33 cellular contexts compared by ENCODE assay signal in the genomic region with DNA sequence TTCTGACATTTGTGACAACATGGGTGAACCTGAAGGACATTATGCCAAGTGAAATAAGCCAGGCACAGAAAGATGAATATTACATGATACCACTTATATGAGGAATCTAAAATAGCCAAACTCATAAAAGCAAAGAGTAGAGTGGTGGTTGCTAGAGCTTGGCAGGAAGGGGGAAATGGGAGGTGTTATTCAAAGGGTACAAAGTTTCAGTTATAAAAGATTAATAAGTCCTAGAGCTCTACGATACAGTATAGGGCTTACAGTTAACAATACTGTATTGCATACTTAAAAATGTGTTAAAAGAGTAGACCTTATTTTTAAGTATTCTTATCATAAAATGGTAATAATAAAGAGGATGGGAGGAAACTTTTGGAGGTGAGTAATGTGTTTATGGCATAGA.
DNase-seq lines count a peak whose midpoint lies in the region; ATAC-seq, FAIRE-seq and TF ChIP-seq lines count a peak whose summit lies in the region.
"Had no signal": no experiment of that assay in that cellular context is flagged by ENCODE, and none has a peak within 500 bp of the region (broad histone marks: within the 10 kb centered on the region; RNA-seq: fewer than 3 reads in every experiment).

No MANE protein-coding gene starts in this region.

- no peaks in the 10 kb centered on the region for H3K9me3 ChIP-seq in mucosa of descending colon
- no peaks in the 10 kb centered on the region for H3K9me3 ChIP-seq in small intestine (ENCODE audit: control insufficient read depth, low read depth)
- no peaks in the 10 kb centered on the region for H3K9me3 ChIP-seq in adrenal gland (replicated peaks in 1 of 3)
- H3K9me3 ChIP-seq: A549; BE2C; BLaER1; BLaER1 treated with 17β-estradiol and CSF1 and Interleukin-3, amounts not matched to agents 10 nM and 100 nM; Caco-2 had no signal

- intact Hi-C loops in left colon (cut with DNase I, micrococcal nuclease) (no loop called here), mucosa of descending colon (cut with DNase I, micrococcal nuclease) (no loop called here), adrenal gland (cut with DNase I) (no loop called here)

- DNase-seq in left colon (no peak), mucosa of descending colon (no peak), small intestine (peak; percentile 48), adrenal gland (no peak)
- DNase-seq: 8988T; ACHN; AML-193; BE2C; C1 segment of cervical spinal cord; Caco-2; Calu3; CD4-positive, alpha-beta memory T cell; CD4-positive, alpha-beta T cell; CD4-positive, CD25-positive, alpha-beta regulatory T cell; CD8-positive, alpha-beta memory T cell; CD8-positive, alpha-beta T cell; COR-L47; DMS 273 treated with DMSO at 0.1 percent for 48 hours; DMS153; DMS53; DMS79; DMS79 treated with DMSO at 0.1 percent for 48 hours; DND-41; EL had no signal

- TF ChIP-seq POLR2A in adrenal gland (IDR thresholded peaks at IDR 0.05) = no peak

- no peak for FAIRE-seq in small intestine (lab: Jason Lieb, UNC)
- FAIRE-seq: A204.1, D721Med had no signal

- H3K27me3 ChIP-seq in small intestine (ENCODE audit: control insufficient read depth in 2 of 2, insufficient read depth in 2 of 2, low read length in 2 of 2) = no peaks in the 10 kb centered on the region
- H3K27me3 ChIP-seq in adrenal gland = no peaks in the 10 kb centered on the region
- H3K27me3 ChIP-seq: BE2C; BLaER1; BLaER1 treated with 17β-estradiol and CSF1 and Interleukin-3, amounts not matched to agents 10 nM and 100 nM had no signal

- WGBS in small intestine, 3 donors = 13 to 54% (median 39%) methylated on average over 1 of the region's 1 CpG
- WGBS in adrenal gland, 4 donors = 92 to 100% (median 97%) methylated on average over 1 of the region's 1 CpG

- H3K36me3 ChIP-seq in mucosa of descending colon (ENCODE audit: low read depth) = no peaks in the 10 kb centered on the region
- no peaks in the 10 kb centered on the region for H3K36me3 ChIP-seq in small intestine (ENCODE audit: control insufficient read depth in 2 of 2, insufficient read depth in 2 of 2, low read length in 2 of 2)
- no peaks in the 10 kb centered on the region for H3K36me3 ChIP-seq in adrenal gland (replicated peaks in 1 of 2)
- H3K36me3 ChIP-seq: BE2C; BLaER1; BLaER1 treated with 17β-estradiol and CSF1 and Interleukin-3, amounts not matched to agents 10 nM and 100 nM had no signal

- H3K4me1 ChIP-seq in mucosa of descending colon (ENCODE audit: low read depth) (no peaks in the 10 kb centered on the region), small intestine (ENCODE audit: control insufficient read depth in 2 of 2, insufficient read depth in 1 of 2, low read depth in 1 of 2, low read length in 1 of 2) (no peaks in the 10 kb centered on the region), adrenal gland (replicated peaks in 1 of 2) (no peaks in the 10 kb centered on the region)
- H3K4me1 ChIP-seq: A549; BE2C; BLaER1; BLaER1 treated with 17β-estradiol and CSF1 and Interleukin-3, amounts not matched to agents 10 nM and 100 nM; Caco-2 had no signal

- H3K4me3 ChIP-seq in mucosa of descending colon (no peak overlapping the region), small intestine (ENCODE audit: low read depth in 1 of 2, low read length in 2 of 2) (no peak overlapping the region), adrenal gland (no peak overlapping the region)
- H3K4me3 ChIP-seq: A549; BLaER1; BLaER1 treated with 17β-estradiol and CSF1 and Interleukin-3, amounts not matched to agents 10 nM and 100 nM had no signal

- ATAC-seq in left colon (peak; percentile 97), mucosa of descending colon (peak; percentile 77), GM21619 (IDR thresholded peaks at IDR 0.05; ENCODE audit: unreplicated experiment) (no peak), HG03095 (IDR thresholded peaks at IDR 0.05; ENCODE audit: unreplicated experiment) (no peak)
- ATAC-seq: A549; CD8-positive, alpha-beta T cell had no signal

- no peak for TF ChIP-seq CTCF in mucosa of descending colon (IDR thresholded peaks at IDR 0.05)
- no peak for TF ChIP-seq CTCF in adrenal gland (IDR thresholded peaks at IDR 0.05)

- H3K27ac ChIP-seq in small intestine (ENCODE audit: low read depth in 1 of 2, low read length in 1 of 2) = no peak overlapping the region
- no peak overlapping the region for H3K27ac ChIP-seq in adrenal gland
- H3K27ac ChIP-seq: 22Rv1; A549; BLaER1; BLaER1 treated with 17β-estradiol and CSF1 and Interleukin-3, amounts not matched to agents 10 nM and 100 nM; C4-2B had no signal

Comparison
In these comparisons a context has a peak if more than half of its experiments do, and no peak if none do; other contexts are left out.
1. ATAC-seq: peak in left colon (single experiment) and mucosa of descending colon (single experiment); none in GM21619 (single experiment) and HG03095 (single experiment).